In the genomic region with DNA sequence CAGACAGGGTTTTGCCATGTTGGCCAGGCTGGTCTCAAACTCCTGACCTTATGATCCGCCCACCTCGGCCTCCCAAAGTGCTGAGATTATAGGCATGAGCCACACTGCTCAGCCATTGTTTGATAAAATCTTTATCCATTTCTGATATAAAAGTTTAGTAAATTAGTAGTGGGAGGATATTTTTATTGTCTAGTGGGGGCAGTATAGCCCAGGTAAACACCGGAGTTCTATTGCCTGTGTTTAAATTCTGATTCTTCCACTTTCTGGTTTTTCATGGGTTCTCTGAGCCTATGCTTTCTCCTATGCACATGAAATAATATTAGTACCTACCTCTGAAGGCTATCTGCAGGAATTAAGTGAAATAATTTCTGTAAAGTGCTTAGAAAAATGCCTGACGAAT, we compare ENCODE assay signal across 1 cellular context.
TF ChIP-seq lines count a peak whose summit lies in the region.

No MANE protein-coding gene starts in this region.

TF ChIP-seq in HCT116, 20 proteins besides CTCF, POLR2A, EP300 and RAD21:
- TF ChIP-seq REST (IDR thresholded peaks at IDR 0.05; ENCODE audit: low read depth) (no peak), POLR2AphosphoS5 (IDR thresholded peaks at IDR 0.05; ENCODE audit: low read depth, low read length) (no peak), EZH2 (IDR thresholded peaks at IDR 0.05) (no peak), ZBTB33 (IDR thresholded peaks at IDR 0.05; ENCODE audit: extremely low read depth, insufficient replicate concordance, low read length) (no peak), FOSL1 (IDR thresholded peaks at IDR 0.05; ENCODE audit: low read depth) (no peak), SP1 (IDR thresholded peaks at IDR 0.05; ENCODE audit: low read depth) (no peak), CEBPB (IDR thresholded peaks at IDR 0.05; ENCODE audit: low read depth) (no peak), SRF (IDR thresholded peaks at IDR 0.05; ENCODE audit: low read depth) (no peak), ZFX (IDR thresholded peaks at IDR 0.05) (no peak), ELF1 (IDR thresholded peaks at IDR 0.05; ENCODE audit: borderline replicate concordance, low read depth) (no peak), EGR1 (IDR thresholded peaks at IDR 0.05; ENCODE audit: low read depth) (no peak), CBX3 (IDR thresholded peaks at IDR 0.05; ENCODE audit: low read depth) (no peak), SIN3A (IDR thresholded peaks at IDR 0.05; ENCODE audit: low read depth) (no peak), MAX (IDR thresholded peaks at IDR 0.05) (no peak), JUND (IDR thresholded peaks at IDR 0.05) (no peak), ZNF274 (IDR thresholded peaks at IDR 0.05; ENCODE audit: low read depth, low read length) (no peak), TCF7L2 (IDR thresholded peaks at IDR 0.05; ENCODE audit: borderline replicate concordance, extremely low read depth, insufficient read depth, insufficient read length) (no peak), EZH2phosphoT487 (IDR thresholded peaks at IDR 0.05; ENCODE audit: borderline replicate concordance) (no peak)
- TF ChIP-seq, protein P1, sequence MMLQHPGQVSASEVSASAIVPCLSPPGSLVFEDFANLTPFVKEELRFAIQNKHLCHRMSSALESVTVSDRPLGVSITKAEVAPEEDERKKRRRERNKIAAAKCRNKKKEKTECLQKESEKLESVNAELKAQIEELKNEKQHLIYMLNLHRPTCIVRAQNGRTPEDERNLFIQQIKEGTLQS (IDR thresholded peaks at IDR 0.05): no peak
